Comparison of ENCODE assay signal across 22 cellular contexts in the genomic region with DNA sequence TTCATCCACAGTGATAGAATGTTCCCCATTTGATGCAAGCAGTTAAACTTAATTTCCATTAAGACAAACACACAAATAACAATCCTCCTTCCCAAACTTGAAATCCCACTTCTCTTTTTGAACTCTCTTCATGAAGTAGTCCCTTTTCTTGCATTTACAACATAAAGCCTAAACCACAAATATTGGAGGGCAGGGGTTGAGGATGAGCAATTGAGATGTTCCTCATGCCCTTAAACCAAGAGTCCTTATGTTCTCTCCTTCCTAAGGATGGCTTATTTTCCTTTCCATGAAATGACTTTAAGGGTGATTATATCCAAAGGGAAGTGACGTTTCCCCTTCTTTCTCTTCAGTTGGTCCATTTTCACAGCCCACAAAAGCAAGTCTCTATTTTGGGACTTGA.
"Had no signal": no experiment of that assay in that cellular context is flagged by ENCODE, and none has a peak within 500 bp of the region (broad histone marks: within the 10 kb centered on the region; RNA-seq: fewer than 3 reads in every experiment).

No MANE protein-coding gene starts in this region.

- H3K27me3 ChIP-seq: cardiac muscle cell, Peyer's patch had no signal

- DNase-seq: activated CD4-positive, alpha-beta memory T cell treated with anti-CD3 and anti-CD28 coated beads for 36 hours; activated CD4-positive, alpha-beta T cell treated with anti-CD3 and anti-CD28 coated beads for 1 hour; activated CD4-positive, alpha-beta T cell treated with anti-CD3 and anti-CD28 coated beads, Interleukin-2, amount 10 ng/mL, durations not matched to agents 24 days and 14 days; activated CD8-positive, alpha-beta memory T cell treated with anti-CD3 and anti-CD28 coated beads for 24 hours; activated effector memory CD4-positive, alpha-beta T cell treated with anti-CD3 and anti-CD28 coated beads, Interleukin-2, amount 50 U/mL, for 16 hours; activated naive CD4-positive, alpha-beta T cell treated with Interleukin-2 at 50 U/mL for 16 hours; activated naive CD8-positive, alpha-beta T cell treated with anti-CD3 and anti-CD28 coated beads, Interleukin-2, amount 50 U/mL, for 24 hours; activated T-cell treated with anti-CD3 and anti-CD28 coated beads, Interleukin-2, amount 50 U/mL, for 4 hours; amniotic stem cell; KG1; NCI-H1105 treated with DMSO at 0.1 percent for 48 hours; NCI-H1436 treated with DMSO at 0.1 percent for 48 hours; NCI-H187; NCI-H2227 treated with DMSO at 0.1 percent for 48 hours; NCI-H446 treated with DMSO at 0.1 percent for 48 hours; NCI-H524 treated with DMSO at 0.1 percent for 48 hours; NCI-H748 treated with DMSO at 0.1 percent for 48 hours; OCI-M1; Peyer's patch; Right ventricle myocardium superior had no signal

- H3K4me3 ChIP-seq: cardiac muscle cell, Peyer's patch had no signal

- H3K36me3 ChIP-seq: cardiac muscle cell, Peyer's patch had no signal

- ATAC-seq: activated naive CD4-positive, alpha-beta T cell treated with anti-CD3 and anti-CD28 coated beads, Interleukin-2, amount 50 U/mL, for 72 hours; activated naive CD8-positive, alpha-beta T cell treated with anti-CD3 and anti-CD28 coated beads, Interleukin-2, amount 50 U/mL, for 24 hours; activated T-cell treated with anti-CD3 and anti-CD28 coated beads, Interleukin-2, amount 50 U/mL, for 4 hours had no signal
